1 cellular context compared by ENCODE assay signal in genomic region chr3:196320110-196320509, GRCh38.
TF ChIP-seq lines count a peak whose summit lies in the region.

No MANE protein-coding gene starts in this region.

TF ChIP-seq in H1, 55 proteins besides CTCF, POLR2A, EP300 and RAD21:
- no peak for TF ChIP-seq SAP30 (IDR thresholded peaks at IDR 0.05; ENCODE audit: insufficient read depth, insufficient replicate concordance, low read length)
- no peak for TF ChIP-seq SIRT6 (IDR thresholded peaks at IDR 0.05; ENCODE audit: low read length)
- no peak for TF ChIP-seq TAF7 (optimal IDR thresholded peaks at IDR 0.05; ENCODE audit: borderline replicate concordance, low read depth, low read length)
